ENCODE assay signal across 8 cellular contexts in the genomic region with DNA sequence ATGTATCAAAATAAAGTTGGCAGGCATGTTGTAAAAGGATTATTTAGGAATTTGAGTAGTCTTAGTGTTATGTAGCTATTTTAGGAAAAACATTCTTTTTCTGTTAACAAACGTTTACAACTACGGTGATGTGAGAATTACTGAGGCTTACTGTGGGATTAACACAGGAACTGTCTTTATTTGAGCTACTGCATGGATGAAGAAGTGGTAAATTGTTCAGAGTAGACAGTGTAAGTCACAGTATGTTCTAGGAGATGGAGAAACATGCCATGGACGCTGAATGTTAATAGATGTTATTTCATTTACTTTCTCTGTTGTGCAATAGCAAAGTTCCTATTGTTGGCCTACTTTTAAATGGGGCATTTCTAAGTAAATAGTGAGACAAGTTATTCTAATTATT. TPM values are rescaled to one million over a fixed set of nuclear protein-coding genes. Genes with fewer than 3 reads are reported as not detected.
DNase-seq lines count a peak whose midpoint lies in the region; ATAC-seq, FAIRE-seq and TF ChIP-seq lines count a peak whose summit lies in the region.

No MANE protein-coding gene starts in this region.

- no peaks in the 10 kb centered on the region for H3K9me3 ChIP-seq in HepG2 (ENCODE audit: low read length)
- no peaks in the 10 kb centered on the region for H3K9me3 ChIP-seq in tibial nerve

- H3K4me2 ChIP-seq in HepG2 (ENCODE audit: low read depth, low read length), result peak overlapping the region; percentile 81

- H3K4me1 Mint-ChIP-seq in CD14-positive monocyte, result peaks cover 49% of the 10 kb centered on the region

- H3K27ac Mint-ChIP-seq in CD14-positive monocyte, result peak overlapping the region; percentile 95 to 99 (median 98)

- H3K9ac ChIP-seq in HepG2 (ENCODE audit: insufficient read depth, low read depth, low read length), result peak overlapping the region; percentile 92

- H3K36me3 ChIP-seq in HepG2 (replicated peaks in 1 of 2; ENCODE audit: control insufficient read depth in 1 of 2, insufficient read depth in 2 of 2, low read length in 2 of 2), result peaks cover 0 to 4% of the 10 kb centered on the region in 2 experiments; a peak in 2 of 5 replicates
- no peaks in the 10 kb centered on the region for H3K36me3 ChIP-seq in tibial nerve

- CTCF ChIA-PET in HepG2 (lab: Yijun Ruan, JAX; ENCODE audit: low intra/inter-chr PET ratio, low total read pairs), result no interaction called here

- no peak for ATAC-seq in HepG2
- no peak for ATAC-seq in GM21447 (IDR thresholded peaks at IDR 0.05; ENCODE audit: unreplicated experiment)
- no peak for ATAC-seq in HG03521 (IDR thresholded peaks at IDR 0.05; ENCODE audit: unreplicated experiment)

- POLR2A ChIA-PET in HepG2 (lab: Yijun Ruan, JAX), result no interaction called here

- H3K9me3 Mint-ChIP-seq in CD14-positive monocyte, result peaks cover 0 to 6% (median 2%) of the 10 kb centered on the region in 7 donors

- no peak overlapping the region for H2AFZ ChIP-seq in HepG2 (ENCODE audit: low read length)

- peak; percentile 8 for FAIRE-seq in HepG2 (lab: Jason Lieb, UNC)

- H3K4me1 ChIP-seq in HepG2 (ENCODE audit: insufficient read depth, low read length) (peaks cover 41% of the 10 kb centered on the region), tibial nerve (peaks cover 0 to 48% (median 25%) of the 10 kb centered on the region in 4 donors)

- no TSS peak for BruUV-seq in HepG2 (replicated peaks; lab: Mats Ljungman, UMichigan)

- no peaks in the 10 kb centered on the region for H3K27me3 Mint-ChIP-seq in CD14-positive monocyte (ENCODE audit: low read depth in 3 of 3)

- TF ChIP-seq RAD21 in HepG2 (CRISPR knock-in tag; IDR thresholded peaks at IDR 0.05), result no peak

- TF ChIP-seq EP300 in HepG2 (IDR thresholded peaks at IDR 0.05; ENCODE audit: low read depth in 2 of 2, low read length in 2 of 2) (no peak), HepG2 (CRISPR knock-in tag; IDR thresholded peaks at IDR 0.05; ENCODE audit: borderline replicate concordance) (no peak), tibial nerve (IDR thresholded peaks at IDR 0.05) (peak; percentile 56 to 93)

- H3K27ac ChIP-seq in HepG2 (ENCODE audit: extremely low read length, insufficient read depth, low read length), result no peak overlapping the region
- H3K27ac ChIP-seq in tibial nerve, result peak overlapping the region; percentile 92 to 99 (median 97)

- no peak for TF ChIP-seq CTCF in CD14-positive monocyte (IDR thresholded peaks at IDR 0.05)
- no peak for TF ChIP-seq CTCF in HepG2 (CRISPR knock-in tag; IDR thresholded peaks at IDR 0.05)
- no peak for TF ChIP-seq CTCF in tibial nerve (IDR thresholded peaks at IDR 0.05)

- peaks cover 8 to 13% of the 10 kb centered on the region in 2 donors for H3K36me3 Mint-ChIP-seq in CD14-positive monocyte

- peaks cover 23% of the 10 kb centered on the region for H4K20me1 ChIP-seq in HepG2 (ENCODE audit: insufficient read depth, low read length)

- peaks cover 63% of the 10 kb centered on the region for H3K79me2 ChIP-seq in HepG2 (ENCODE audit: insufficient read depth, low read length)

- DNase-seq in CD14-positive monocyte (ENCODE audit: low spot score), result no peak
- peak; percentile 36 for DNase-seq in HS-27A (ENCODE audit: low read depth)
- DNase-seq in astrocyte of the hippocampus (ENCODE audit: low read depth, low spot score), result peak; percentile 41
- peak; percentile 20 for DNase-seq in HepG2 (ENCODE audit: low spot score)
- DNase-seq in tibial nerve (ENCODE audit: low spot score in 2 of 2), result no peak
- DNase-seq in SHP77 treated with DMSO at 0.1 percent for 48 hours (lab: John Stamatoyannopoulos, UW), result no peak

- H3K27me3 ChIP-seq in HepG2 (ENCODE audit: control insufficient read depth in 1 of 2, insufficient read depth in 2 of 2, low read length in 2 of 2) (no peaks in the 10 kb centered on the region; a peak in 1 of 5 replicates), tibial nerve (no peaks in the 10 kb centered on the region)

- 2% methylated on average over 3 of the region's 3 CpGs for WGBS in HepG2 (ENCODE audit: low lambda C conversion rate)
- WGBS in tibial nerve, 2 donors, result 2 to 3% methylated on average over 3 of the region's 3 CpGs

- peak overlapping the region; percentile 99 to 100 for H3K4me3 Mint-ChIP-seq in CD14-positive monocyte

- intact Hi-C loops in CD14-positive monocyte (cut with micrococcal nuclease) (no loop called here), HepG2 (cut with micrococcal nuclease; ENCODE audit: unreplicated experiment) (loop anchor here (5.0 kb wide), 1 partner anchor 42 kb away; no protein-coding TSS in a partner anchor)

- no peak for TF ChIP-seq POLR2A in HepG2 (IDR thresholded peaks at IDR 0.05; ENCODE audit: insufficient read depth in 1 of 2, low read depth in 2 of 2, low read length in 2 of 2)
- peak in 1 of 2 donors; percentile 53 for TF ChIP-seq POLR2A in tibial nerve (IDR thresholded peaks at IDR 0.05)

- peak overlapping the region; percentile 87 to 98 (median 98); a peak in 5 of 6 replicates for H3K4me3 ChIP-seq in HepG2 (replicated peaks in 1 of 3; ENCODE audit: insufficient read depth in 1 of 3, low read depth in 2 of 3, low read length in 3 of 3)
- peak overlapping the region; percentile 67 to 96 (median 94) for H3K4me3 ChIP-seq in tibial nerve

- in situ Hi-C loops in HepG2 (cut with HindIII; ENCODE audit: extremely low pct_ligation_motif_present, low pct_unique_long_range_greater_than_20kb), result no loop called here

TF ChIP-seq in HepG2, 621 proteins besides CTCF, POLR2A, EP300 and RAD21 (continues in another document):
- TF ChIP-seq, protein P1, sequence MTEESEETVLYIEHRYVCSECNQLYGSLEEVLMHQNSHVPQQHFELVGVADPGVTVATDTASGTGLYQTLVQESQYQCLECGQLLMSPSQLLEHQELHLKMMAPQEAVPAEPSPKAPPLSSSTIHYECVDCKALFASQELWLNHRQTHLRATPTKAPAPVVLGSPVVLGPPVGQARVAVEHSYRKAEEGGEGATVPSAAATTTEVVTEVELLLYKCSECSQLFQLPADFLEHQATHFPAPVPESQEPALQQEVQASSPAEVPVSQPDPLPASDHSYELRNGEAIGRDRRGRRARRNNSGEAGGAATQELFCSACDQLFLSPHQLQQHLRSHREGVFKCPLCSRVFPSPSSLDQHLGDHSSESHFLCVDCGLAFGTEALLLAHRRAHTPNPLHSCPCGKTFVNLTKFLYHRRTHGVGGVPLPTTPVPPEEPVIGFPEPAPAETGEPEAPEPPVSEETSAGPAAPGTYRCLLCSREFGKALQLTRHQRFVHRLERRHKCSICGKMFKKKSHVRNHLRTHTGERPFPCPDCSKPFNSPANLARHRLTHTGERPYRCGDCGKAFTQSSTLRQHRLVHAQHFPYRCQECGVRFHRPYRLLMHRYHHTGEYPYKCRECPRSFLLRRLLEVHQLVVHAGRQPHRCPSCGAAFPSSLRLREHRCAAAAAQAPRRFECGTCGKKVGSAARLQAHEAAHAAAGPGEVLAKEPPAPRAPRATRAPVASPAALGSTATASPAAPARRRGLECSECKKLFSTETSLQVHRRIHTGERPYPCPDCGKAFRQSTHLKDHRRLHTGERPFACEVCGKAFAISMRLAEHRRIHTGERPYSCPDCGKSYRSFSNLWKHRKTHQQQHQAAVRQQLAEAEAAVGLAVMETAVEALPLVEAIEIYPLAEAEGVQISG (CRISPR knock-in tag; IDR thresholded peaks at IDR 0.05), result no peak
- TF ChIP-seq SIX4 (CRISPR knock-in tag; IDR thresholded peaks at IDR 0.05) (no peak), ADNP (CRISPR knock-in tag; IDR thresholded peaks at IDR 0.05) (no peak), CEBPB (IDR thresholded peaks at IDR 0.05; ENCODE audit: borderline replicate concordance, low read depth, low read length) (peak; percentile 93), IRX3 (CRISPR knock-in tag; IDR thresholded peaks at IDR 0.05; ENCODE audit: borderline replicate concordance, low read depth) (no peak), ZNF251 (CRISPR knock-in tag; IDR thresholded peaks at IDR 0.05) (no peak), CEBPG (CRISPR knock-in tag; IDR thresholded peaks at IDR 0.05) (peak; percentile 81), GABPA (IDR thresholded peaks at IDR 0.05; ENCODE audit: low read depth, low read length) (no peak), GABPA (CRISPR knock-in tag; IDR thresholded peaks at IDR 0.05; ENCODE audit: low read depth) (no peak)
- TF ChIP-seq, protein P2, sequence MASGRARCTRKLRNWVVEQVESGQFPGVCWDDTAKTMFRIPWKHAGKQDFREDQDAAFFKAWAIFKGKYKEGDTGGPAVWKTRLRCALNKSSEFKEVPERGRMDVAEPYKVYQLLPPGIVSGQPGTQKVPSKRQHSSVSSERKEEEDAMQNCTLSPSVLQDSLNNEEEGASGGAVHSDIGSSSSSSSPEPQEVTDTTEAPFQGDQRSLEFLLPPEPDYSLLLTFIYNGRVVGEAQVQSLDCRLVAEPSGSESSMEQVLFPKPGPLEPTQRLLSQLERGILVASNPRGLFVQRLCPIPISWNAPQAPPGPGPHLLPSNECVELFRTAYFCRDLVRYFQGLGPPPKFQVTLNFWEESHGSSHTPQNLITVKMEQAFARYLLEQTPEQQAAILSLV (CRISPR knock-in tag; IDR thresholded peaks at IDR 0.05; ENCODE audit: borderline replicate concordance), result no peak

RNA-seq across cellular contexts. Expression of a gene that starts 1.7 kb away (rescaled TPM):
- polyA plus RNA-seq in CD14-positive monocyte, result 10 to 100 TPM; 24.9 to 34.6 TPM
- 24.4 and 33.6 TPM in 2 replicates for total RNA-seq in HepG2 (2016; rRNA removed; fragmentation: Illumina TruSeq; extraction: Trizol)
- total RNA-seq in HepG2 (2016; cell fraction: cytosol; rRNA removed; fragmentation: Illumina TruSeq; extraction: Trizol; ENCODE audit: low read depth), result 17.8 and 18.0 TPM in 2 replicates
- 25.9 and 32.4 TPM in 2 replicates for total RNA-seq in HepG2 (2016; cell fraction: insoluble cytoplasmic fraction; rRNA removed; fragmentation: Illumina TruSeq; extraction: Trizol)
- total RNA-seq in HepG2 (2016; cell fraction: membrane; rRNA removed; fragmentation: Illumina TruSeq; extraction: Trizol), result 13.8 and 16.7 TPM in 2 replicates
- total RNA-seq in HepG2 (2016; cell fraction: nucleus; rRNA removed; fragmentation: Illumina TruSeq; extraction: Trizol), result 23.0 and 24.0 TPM in 2 replicates
- polyA plus RNA-seq in HepG2 (2011; rRNA removed), result 24.7 and 25.0 TPM in 2 replicates
- 8.6 and 12.7 TPM in 2 replicates for polyA plus RNA-seq in HepG2 (2011; cell fraction: cytosol; rRNA removed)
- 8.7 and 9.9 TPM in 2 replicates for polyA plus RNA-seq in HepG2 (2011; cell fraction: nucleus; rRNA removed)
- 28.6 and 32.2 TPM in 2 replicates for polyA plus RNA-seq in HepG2 (2012)
- polyA plus RNA-seq in HepG2 (2016; cell fraction: cytosol; fragmentation: Illumina TruSeq; extraction: Trizol; ENCODE audit: low read depth), result 1.6 and 1.8 TPM in 2 replicates
- polyA plus RNA-seq in HepG2 (2016; cell fraction: insoluble cytoplasmic fraction; fragmentation: Illumina TruSeq; extraction: Trizol; ENCODE audit: low read depth), result 34.6 and 37.7 TPM in 2 replicates
- polyA plus RNA-seq in HepG2 (2016; cell fraction: membrane; fragmentation: Illumina TruSeq; extraction: Trizol; ENCODE audit: low read depth), result 7.0 and 7.6 TPM in 2 replicates
- polyA plus RNA-seq in HepG2 (2016; cell fraction: nucleus; fragmentation: Illumina TruSeq; extraction: Trizol; ENCODE audit: insufficient read depth, low read depth), result 24.1 and 29.0 TPM in 2 replicates
- polyA minus RNA-seq in HepG2 (2011; rRNA and poly(A)+ RNA removed; ENCODE audit: low replicate concordance), result 32.2 and 37.2 TPM in 2 replicates
- polyA minus RNA-seq in HepG2 (2011; cell fraction: cytosol; rRNA and poly(A)+ RNA removed), result 29.5 and 38.6 TPM in 2 replicates
- polyA minus RNA-seq in HepG2 (2011; cell fraction: nucleus; rRNA and poly(A)+ RNA removed), result 58.3 and 66.4 TPM in 2 replicates
- total RNA-seq in tibial nerve, result 10 to 100 TPM; 35.1 to 72.6 (median 61.5) TPM

Comparison
In these comparisons a context has a peak if more than half of its experiments do, and no peak if none do; other contexts are left out.
1. DNase-seq: peak in HS-27A (single experiment), astrocyte of the hippocampus (single experiment) and HepG2 (single experiment); none in CD14-positive monocyte (single experiment), tibial nerve (0 of 2) and SHP77 treated with DMSO at 0.1 percent for 48 hours (single experiment).